ENCODE assay signal across 15 cellular contexts in genomic region chr14:95577067-95577800, GRCh38. TPM values are rescaled to one million over a fixed set of nuclear protein-coding genes. Genes with fewer than 3 reads are reported as not detected.
DNase-seq lines count a peak whose midpoint lies in the region; ATAC-seq and TF ChIP-seq lines count a peak whose summit lies in the region.
"Had no signal": no experiment of that assay in that cellular context is flagged by ENCODE, and none has a peak within 500 bp of the region (broad histone marks: within the 10 kb centered on the region; RNA-seq: fewer than 3 reads in every experiment).

No MANE protein-coding gene starts in this region.

- H3K27me3 Mint-ChIP-seq in chondrocyte (ENCODE audit: low read depth) (peaks cover 30% of the 10 kb centered on the region), osteocyte (ENCODE audit: unreplicated experiment) (peaks cover 26% of the 10 kb centered on the region)

- H3K9me3 Mint-ChIP-seq in chondrocyte (ENCODE audit: low read depth) (no peaks in the 10 kb centered on the region), osteocyte (ENCODE audit: unreplicated experiment) (no peaks in the 10 kb centered on the region)
- H3K9me3 Mint-ChIP-seq: CD4-positive, alpha-beta memory T cell had no signal

- H3K27ac ChIP-seq in VCaP: 0 out of 2 replicates have a peak overlapping the region, but pooled peaks have one; percentile 38
- H3K27ac ChIP-seq: HL-60, left lung, SJSA1 had no signal

- H3K27ac Mint-ChIP-seq in chondrocyte (ENCODE audit: unreplicated experiment) (no peak overlapping the region), osteocyte (ENCODE audit: unreplicated experiment) (no peak overlapping the region)
- H3K27ac Mint-ChIP-seq: activated CD8-positive, alpha-beta memory T cell treated with anti-CD3 and anti-CD28 coated beads, Interleukin-2, amount 10 ng/mL, durations not matched to agents 7 days and 5 days had no signal

- no peaks in the 10 kb centered on the region for H3K4me1 Mint-ChIP-seq in chondrocyte (ENCODE audit: low read depth)
- no peaks in the 10 kb centered on the region for H3K4me1 Mint-ChIP-seq in osteocyte (ENCODE audit: unreplicated experiment)
- H3K4me1 Mint-ChIP-seq: activated CD8-positive, alpha-beta memory T cell treated with anti-CD3 and anti-CD28 coated beads, Interleukin-2, amount 10 ng/mL, durations not matched to agents 7 days and 5 days; CD4-positive, alpha-beta memory T cell had no signal

- no peak for TF ChIP-seq POLR2A in GM18505 (IDR thresholded peaks at IDR 0.05; ENCODE audit: borderline replicate concordance, extremely low read depth, insufficient read depth, insufficient read length)

- H3K36me3 Mint-ChIP-seq in chondrocyte (ENCODE audit: low read depth) (no peaks in the 10 kb centered on the region), osteocyte (ENCODE audit: unreplicated experiment) (no peaks in the 10 kb centered on the region)
- H3K36me3 Mint-ChIP-seq: activated CD8-positive, alpha-beta memory T cell treated with anti-CD3 and anti-CD28 coated beads, Interleukin-2, amount 10 ng/mL, durations not matched to agents 7 days and 5 days; CD4-positive, alpha-beta memory T cell had no signal

- DNase-seq in chondrocyte (ENCODE audit: low spot score) (no peak), osteocyte (ENCODE audit: extremely low spot score, unreplicated experiment) (no peak), OCI-M1 (lab: John Stamatoyannopoulos, UW) (no peak)
- DNase-seq in activated CD4-positive, alpha-beta T cell treated with anti-CD3 and anti-CD28 coated beads for 4 hours: no peak
- DNase-seq: activated CD8-positive, alpha-beta memory T cell treated with anti-CD3 and anti-CD28 coated beads, Interleukin-2, amount 10 ng/mL, durations not matched to agents 7 days and 5 days; left lung; NCI-H2081 treated with DMSO at 0.1 percent for 48 hours had no signal

- H3K4me3 Mint-ChIP-seq in chondrocyte (ENCODE audit: unreplicated experiment): no peak overlapping the region
- no peak overlapping the region for H3K4me3 Mint-ChIP-seq in osteocyte (ENCODE audit: unreplicated experiment)
- H3K4me3 Mint-ChIP-seq: activated CD8-positive, alpha-beta memory T cell treated with anti-CD3 and anti-CD28 coated beads, Interleukin-2, amount 10 ng/mL, durations not matched to agents 7 days and 5 days; CD4-positive, alpha-beta memory T cell had no signal

- ATAC-seq in GM18505 (IDR thresholded peaks at IDR 0.05; ENCODE audit: unreplicated experiment): peak; percentile 92
- peak; percentile 97 for ATAC-seq in GM21381 (IDR thresholded peaks at IDR 0.05; ENCODE audit: unreplicated experiment)
- ATAC-seq in HG03064 (IDR thresholded peaks at IDR 0.05; ENCODE audit: low read depth, unreplicated experiment): peak; percentile 91
- ATAC-seq: activated CD8-positive, alpha-beta memory T cell treated with anti-CD3 and anti-CD28 coated beads, Interleukin-2, amount 10 ng/mL, durations not matched to agents 7 days and 5 days; left lung; sciatic nerve had no signal

- TF ChIP-seq CTCF in VCaP (conservative IDR thresholded peaks at IDR 0.05) (no peak), chondrocyte (IDR thresholded peaks at IDR 0.05) (no peak), osteocyte (IDR thresholded peaks at IDR 0.05) (no peak)

RNA-seq across cellular contexts. Expression of gene GLRX5, which starts 42.4 kb away (rescaled TPM):
- 30.9 to 38.9 TPM (median 33.4 TPM) in 3 replicates for total RNA-seq in chondrocyte
- total RNA-seq in osteocyte: 53.1 and 55.1 TPM in 2 replicates
